In genomic region chr12:122486805-122487426, GRCh38 we compare ENCODE assay signal across 15 cellular contexts.
"Had no signal": no experiment of that assay in that cellular context is flagged by ENCODE, and none has a peak within 500 bp of the region (broad histone marks: within the 10 kb centered on the region; RNA-seq: fewer than 3 reads in every experiment).

No MANE protein-coding gene starts in this region.

- H3K27ac ChIP-seq: breast epithelium, esophagus muscularis mucosa, SK-N-MC, testis, uterus had no signal

- H3K36me3 ChIP-seq: uterus had no signal

- H3K27me3 ChIP-seq: breast epithelium, esophagus muscularis mucosa, testis, uterus had no signal

- H3K9me3 ChIP-seq: breast epithelium, esophagus muscularis mucosa, testis, uterus had no signal

- H3K4me3 ChIP-seq: breast epithelium, esophagus muscularis mucosa, SK-N-MC, testis, uterus had no signal

- ATAC-seq: left ventricle myocardium superior had no signal

- H3K4me3 Mint-ChIP-seq: activated CD4-positive, alpha-beta memory T cell treated with anti-CD3 and anti-CD28 coated beads, Interleukin-2, amount 10 ng/mL, durations not matched to agents 7 days and 5 days; stimulated activated naive CD8-positive, alpha-beta T cell treated with anti-CD3 and anti-CD28 coated beads, Interleukin-15, Interleukin-2, amounts not matched to agents 100 ng/mL and 50 ng/mL, for 24 hours had no signal

- H3K27me3 Mint-ChIP-seq: activated CD4-positive, alpha-beta memory T cell treated with anti-CD3 and anti-CD28 coated beads, Interleukin-2, amount 10 ng/mL, durations not matched to agents 7 days and 5 days; stimulated activated naive CD8-positive, alpha-beta T cell treated with anti-CD3 and anti-CD28 coated beads, Interleukin-15, Interleukin-2, amounts not matched to agents 100 ng/mL and 50 ng/mL, for 24 hours had no signal

- DNase-seq: activated CD4-positive, alpha-beta memory T cell treated with anti-CD3 and anti-CD28 coated beads, Interleukin-2, amount 10 ng/mL, durations not matched to agents 7 days and 5 days; activated CD4-positive, alpha-beta T cell treated with anti-CD3 and anti-CD28 coated beads for 1 hour; activated CD8-positive, alpha-beta memory T cell treated with anti-CD3 and anti-CD28 coated beads, Interleukin-2, amount 50 U/mL, for 48 hours; activated effector memory CD4-positive, alpha-beta T cell treated with Interleukin-2 at 50 U/mL for 16 hours; aorta; dermis blood vessel endothelial cell; left ventricle myocardium superior; stimulated activated CD4-positive, alpha-beta T cell treated with anti-CD3 and anti-CD28 coated beads, Interleukin-4, amount 100 ng/mL, for 1 hour; stimulated activated CD8-positive, alpha-beta memory T cell treated with anti-CD3 and anti-CD28 coated beads, Interleukin-4, amount 100 ng/mL, for 48 hours; testis; uterus had no signal

- H3K4me1 ChIP-seq: breast epithelium, esophagus muscularis mucosa, uterus had no signal

- H3K27ac Mint-ChIP-seq: activated CD4-positive, alpha-beta memory T cell treated with anti-CD3 and anti-CD28 coated beads, Interleukin-2, amount 10 ng/mL, durations not matched to agents 7 days and 5 days; stimulated activated naive CD8-positive, alpha-beta T cell treated with anti-CD3 and anti-CD28 coated beads, Interleukin-15, Interleukin-2, amounts not matched to agents 100 ng/mL and 50 ng/mL, for 24 hours had no signal

- H3K9me3 Mint-ChIP-seq: activated CD4-positive, alpha-beta memory T cell treated with anti-CD3 and anti-CD28 coated beads, Interleukin-2, amount 10 ng/mL, durations not matched to agents 7 days and 5 days; stimulated activated naive CD8-positive, alpha-beta T cell treated with anti-CD3 and anti-CD28 coated beads, Interleukin-15, Interleukin-2, amounts not matched to agents 100 ng/mL and 50 ng/mL, for 24 hours had no signal
